In the genomic region with DNA sequence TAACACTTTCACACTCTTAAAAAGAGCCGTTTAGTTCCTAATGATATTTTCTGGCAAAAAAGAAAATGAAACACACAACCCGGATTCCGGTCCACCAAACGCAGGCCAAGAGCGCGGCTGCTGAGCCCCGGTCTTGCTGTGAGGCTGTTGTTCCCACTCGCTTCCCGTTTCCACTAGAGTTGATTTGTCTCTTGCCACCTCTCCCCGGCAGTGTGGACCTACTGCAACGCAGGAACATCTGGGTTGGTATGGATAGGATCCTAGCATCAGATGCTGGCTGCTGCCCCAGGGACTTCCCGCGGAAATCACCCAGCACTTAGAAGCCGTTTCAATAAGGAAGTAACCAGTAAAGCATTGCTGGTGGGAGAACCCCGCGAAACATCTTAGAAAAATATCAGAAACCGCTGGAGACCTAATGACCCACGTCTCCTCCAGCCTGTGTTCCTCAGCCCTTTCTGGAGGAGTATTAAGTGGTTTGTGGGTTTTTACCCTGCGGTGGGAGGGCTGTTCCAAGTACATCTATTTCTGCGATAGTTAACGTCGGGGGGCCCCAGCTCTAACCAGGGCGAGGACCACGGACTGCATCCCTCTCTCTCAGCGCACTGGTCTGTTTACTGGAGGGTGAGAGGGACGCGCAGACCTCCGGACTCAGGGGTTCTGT, we compare ENCODE assay signal across 8 cellular contexts. TPM values are rescaled to one million over a fixed set of nuclear protein-coding genes. Genes with fewer than 3 reads are reported as not detected.
A peak's percentile ranks its signal among the peaks of the same experiment; 100 is the strongest.
DNase-seq lines count a peak whose midpoint lies in the region; ATAC-seq, FAIRE-seq and TF ChIP-seq lines count a peak whose summit lies in the region.

No MANE protein-coding gene starts in this region.

- no peak for TF ChIP-seq EP300 in HepG2 (IDR thresholded peaks at IDR 0.05; ENCODE audit: low read depth in 2 of 2, low read length in 2 of 2)
- no peak for TF ChIP-seq EP300 in HepG2 (CRISPR knock-in tag; IDR thresholded peaks at IDR 0.05; ENCODE audit: borderline replicate concordance)

- CTCF ChIA-PET in HepG2 (lab: Yijun Ruan, JAX; ENCODE audit: low intra/inter-chr PET ratio, low total read pairs) = no interaction called here

- H3K4me1 ChIP-seq in liver (ENCODE audit: control insufficient read depth in 4 of 4, insufficient read depth in 4 of 4, low read length in 3 of 4) (peaks cover 6 to 23% (median 12%) of the 10 kb centered on the region in 4 donors), HepG2 (ENCODE audit: insufficient read depth, low read length) (no peaks in the 10 kb centered on the region), adipocyte (ENCODE audit: control insufficient read depth, insufficient read depth, low read length) (peaks cover 13% of the 10 kb centered on the region), small intestine (ENCODE audit: control insufficient read depth in 2 of 2, insufficient read depth in 1 of 2, low read depth in 1 of 2, low read length in 1 of 2) (peaks cover 0 to 3% of the 10 kb centered on the region in 2 donors)

- no peak for FAIRE-seq in HepG2 (lab: Jason Lieb, UNC)
- no peak for FAIRE-seq in small intestine (lab: Jason Lieb, UNC)

- TF ChIP-seq CTCF in liver (IDR thresholded peaks at IDR 0.05; ENCODE audit: low read depth, low read length, missing input control) (no peak), HepG2 (CRISPR knock-in tag; IDR thresholded peaks at IDR 0.05) (no peak)

- H3K9me3 ChIP-seq in liver (ENCODE audit: control insufficient read depth in 4 of 4, low read length in 3 of 4) (no peaks in the 10 kb centered on the region), HepG2 (ENCODE audit: low read length) (no peaks in the 10 kb centered on the region), SK-N-MC (ENCODE audit: low read depth, low read length) (no peaks in the 10 kb centered on the region), adipocyte (ENCODE audit: control insufficient read depth, low read length) (no peaks in the 10 kb centered on the region), small intestine (ENCODE audit: control insufficient read depth, low read depth) (no peaks in the 10 kb centered on the region)

- peak overlapping the region; percentile 5 to 53 for H3K27ac ChIP-seq in liver (ENCODE audit: low read depth in 1 of 2, low read length in 2 of 2)
- H3K27ac ChIP-seq in HepG2 (ENCODE audit: extremely low read length, insufficient read depth, low read length) = no peak overlapping the region
- H3K27ac ChIP-seq in SK-N-MC = no peak overlapping the region
- H3K27ac ChIP-seq in small intestine (ENCODE audit: low read depth in 1 of 2, low read length in 1 of 2) = peak overlapping the region in 1 of 2 donors; percentile 79

- peak overlapping the region; percentile 58 to 81 (median 67) for H3K4me3 ChIP-seq in liver (ENCODE audit: low read depth in 1 of 3, low read length in 3 of 3)
- no peak overlapping the region for H3K4me3 ChIP-seq in HepG2 (replicated peaks in 1 of 3; ENCODE audit: insufficient read depth in 1 of 3, low read depth in 2 of 3, low read length in 3 of 3)
- H3K4me3 ChIP-seq in SK-N-MC = peak overlapping the region; percentile 82
- H3K4me3 ChIP-seq in adipocyte (ENCODE audit: low read length) = peak overlapping the region; percentile 82
- H3K4me3 ChIP-seq in iPS-11a (ENCODE audit: low read depth, low read length) = peak overlapping the region; percentile 53
- peak overlapping the region; percentile 66 to 80 for H3K4me3 ChIP-seq in small intestine (ENCODE audit: low read depth in 1 of 2, low read length in 2 of 2)

- ATAC-seq in HepG2 (no peak; the same call in 2 of the 3 replicates), HG03103 (IDR thresholded peaks at IDR 0.05; ENCODE audit: low read depth, unreplicated experiment) (peak; percentile 55)

- DNase-seq in HepG2 (ENCODE audit: low spot score) (no peak), SK-N-MC (ENCODE audit: low read depth, low spot score) (no peak), adipocyte (ENCODE audit: low read depth) (peak; percentile 65), small intestine (peak; percentile 30), NCI-H1048 (lab: John Stamatoyannopoulos, UW) (no peak)

- intact Hi-C loops in HepG2 (cut with micrococcal nuclease; ENCODE audit: unreplicated experiment) = no loop called here

- TF ChIP-seq POLR2A in HepG2 (IDR thresholded peaks at IDR 0.05; ENCODE audit: insufficient read depth in 1 of 2, low read depth in 2 of 2, low read length in 2 of 2) = no peak

- H4K20me1 ChIP-seq in HepG2 (ENCODE audit: insufficient read depth, low read length) = no peaks in the 10 kb centered on the region

- H3K27me3 ChIP-seq in liver (ENCODE audit: control insufficient read depth in 4 of 4, insufficient read depth in 4 of 4, low read length in 3 of 4) (no peaks in the 10 kb centered on the region), HepG2 (ENCODE audit: control insufficient read depth in 1 of 2, insufficient read depth in 2 of 2, low read length in 2 of 2) (peaks cover 0 to 35% of the 10 kb centered on the region in 2 experiments; a peak in 3 of 5 replicates), adipocyte (replicated peaks; ENCODE audit: control insufficient read depth, insufficient read depth, low read length) (peaks cover 11% of the 10 kb centered on the region), small intestine (ENCODE audit: control insufficient read depth in 2 of 2, insufficient read depth in 2 of 2, low read length in 2 of 2) (peaks cover 0 to 3% of the 10 kb centered on the region in 2 donors)

- BruUV-seq in HepG2 (replicated peaks; lab: Mats Ljungman, UMichigan) = no TSS peak

- no peak overlapping the region for H2AFZ ChIP-seq in HepG2 (ENCODE audit: low read length)

- no peaks in the 10 kb centered on the region for H3K36me3 ChIP-seq in liver (ENCODE audit: control insufficient read depth in 4 of 4, insufficient read depth in 3 of 4, low read depth in 1 of 4, low read length in 3 of 4)
- H3K36me3 ChIP-seq in HepG2 (replicated peaks in 1 of 2; ENCODE audit: control insufficient read depth in 1 of 2, insufficient read depth in 2 of 2, low read length in 2 of 2) = no peaks in the 10 kb centered on the region
- H3K36me3 ChIP-seq in SK-N-MC (ENCODE audit: insufficient read depth, low read length) = no peaks in the 10 kb centered on the region
- H3K36me3 ChIP-seq in adipocyte (ENCODE audit: control insufficient read depth, insufficient read depth, low read length, severe bottlenecking) = no peaks in the 10 kb centered on the region
- H3K36me3 ChIP-seq in small intestine (ENCODE audit: control insufficient read depth in 2 of 2, insufficient read depth in 2 of 2, low read length in 2 of 2) = no peaks in the 10 kb centered on the region

- WGBS in liver = 4% methylated on average over 28 of the region's 28 CpGs
- WGBS in HepG2 (ENCODE audit: low lambda C conversion rate) = 35% methylated on average over 28 of the region's 28 CpGs
- 1% methylated on average over 27 to 28 of the region's 28 CpGs for WGBS in small intestine, 3 donors

- H3K9ac ChIP-seq in liver (ENCODE audit: low read depth in 1 of 2, low read length in 2 of 2) (peak overlapping the region; percentile 42 to 56), HepG2 (ENCODE audit: insufficient read depth, low read depth, low read length) (no peak overlapping the region), SK-N-MC (ENCODE audit: insufficient read length) (no peak overlapping the region), adipocyte (ENCODE audit: low read length) (peak overlapping the region; percentile 78)

- H3K79me2 ChIP-seq in HepG2 (ENCODE audit: insufficient read depth, low read length) = no peaks in the 10 kb centered on the region

- in situ Hi-C loops in HepG2 (cut with HindIII; ENCODE audit: extremely low pct_ligation_motif_present, low pct_unique_long_range_greater_than_20kb) = no loop called here

- H3K4me2 ChIP-seq in HepG2 (ENCODE audit: low read depth, low read length) = no peak overlapping the region

- POLR2A ChIA-PET in HepG2 (lab: Yijun Ruan, JAX) = no interaction called here

- peak in 1 of 2 donors; percentile 2 for TF ChIP-seq RAD21 in liver (IDR thresholded peaks at IDR 0.05)
- TF ChIP-seq RAD21 in HepG2 (CRISPR knock-in tag; IDR thresholded peaks at IDR 0.05) = no peak

TF ChIP-seq in liver, 16 proteins besides CTCF, POLR2A, EP300 and RAD21 (continues in another document):
- no peak for TF ChIP-seq SP1 (IDR thresholded peaks at IDR 0.05)
- TF ChIP-seq HNF4A (conservative IDR thresholded peaks at IDR 0.05) = no peak

TF ChIP-seq in HepG2, 621 proteins besides CTCF, POLR2A, EP300 and RAD21 (continues in another document):
- TF ChIP-seq, protein P1, sequence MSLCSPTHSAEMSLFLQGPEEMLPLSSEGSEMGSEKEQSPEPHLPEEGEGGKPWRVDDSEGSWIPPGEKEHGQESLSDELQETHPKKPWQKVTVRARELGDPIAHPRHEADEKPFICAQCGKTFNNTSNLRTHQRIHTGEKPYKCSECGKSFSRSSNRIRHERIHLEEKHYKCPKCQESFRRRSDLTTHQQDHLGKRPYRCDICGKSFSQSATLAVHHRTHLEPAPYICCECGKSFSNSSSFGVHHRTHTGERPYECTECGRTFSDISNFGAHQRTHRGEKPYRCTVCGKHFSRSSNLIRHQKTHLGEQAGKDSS (CRISPR knock-in tag; IDR thresholded peaks at IDR 0.05; ENCODE audit: borderline replicate concordance, low read depth) = no peak
- no peak for TF ChIP-seq HMG20A (CRISPR knock-in tag; IDR thresholded peaks at IDR 0.05; ENCODE audit: borderline replicate concordance)
- TF ChIP-seq ERF (CRISPR knock-in tag; IDR thresholded peaks at IDR 0.05) = no peak

RNA-seq across cellular contexts. Expression of a gene that starts 0.9 kb away (rescaled TPM):
- total RNA-seq in liver (10 to 100 TPM; 12.1 to 15.3 TPM), HepG2 (2016; rRNA removed; fragmentation: Illumina TruSeq; extraction: Trizol) (not detected in 2 replicates)
- polyA plus RNA-seq in liver (1 to 10 TPM; 1.2 to 1.4 TPM), HepG2 (2011; rRNA removed) (not detected in 2 replicates), small intestine (1 to 10 TPM; 2.3 to 4.3 (median 2.7) TPM)
- not detected in 2 replicates for total RNA-seq in HepG2 (2016; cell fraction: cytosol; rRNA removed; fragmentation: Illumina TruSeq; extraction: Trizol; ENCODE audit: low read depth)
- total RNA-seq in HepG2 (2016; cell fraction: insoluble cytoplasmic fraction; rRNA removed; fragmentation: Illumina TruSeq; extraction: Trizol) = not detected in 2 replicates
- not detected in 2 replicates for total RNA-seq in HepG2 (2016; cell fraction: membrane; rRNA removed; fragmentation: Illumina TruSeq; extraction: Trizol)
- not detected in 2 replicates for total RNA-seq in HepG2 (2016; cell fraction: nucleus; rRNA removed; fragmentation: Illumina TruSeq; extraction: Trizol)
- 0.05 TPM in 1 of 2 replicates, not detected in the other for polyA plus RNA-seq in HepG2 (2011; cell fraction: cytosol; rRNA removed)
- not detected in 2 replicates for polyA plus RNA-seq in HepG2 (2011; cell fraction: nucleus; rRNA removed)
- polyA plus RNA-seq in HepG2 (2012) = not detected in 2 replicates
- not detected in 2 replicates for polyA plus RNA-seq in HepG2 (2016; cell fraction: cytosol; fragmentation: Illumina TruSeq; extraction: Trizol; ENCODE audit: low read depth)
- polyA plus RNA-seq in HepG2 (2016; cell fraction: insoluble cytoplasmic fraction; fragmentation: Illumina TruSeq; extraction: Trizol; ENCODE audit: low read depth) = not detected in 2 replicates
- not detected in 2 replicates for polyA plus RNA-seq in HepG2 (2016; cell fraction: membrane; fragmentation: Illumina TruSeq; extraction: Trizol; ENCODE audit: low read depth)
- not detected in 2 replicates for polyA plus RNA-seq in HepG2 (2016; cell fraction: nucleus; fragmentation: Illumina TruSeq; extraction: Trizol; ENCODE audit: insufficient read depth, low read depth)
- polyA minus RNA-seq in HepG2 (2011; rRNA and poly(A)+ RNA removed; ENCODE audit: low replicate concordance) = not detected in 2 replicates
- polyA minus RNA-seq in HepG2 (2011; cell fraction: cytosol; rRNA and poly(A)+ RNA removed) = not detected in 2 replicates
- polyA minus RNA-seq in HepG2 (2011; cell fraction: nucleus; rRNA and poly(A)+ RNA removed) = not detected in 2 replicates

Comparison
In these comparisons a context has a peak if more than half of its experiments do, and no peak if none do; other contexts are left out.
1. H3K27ac ChIP-seq: peak in liver (2 of 2); none in HepG2 (single experiment) and SK-N-MC (single experiment).
2. H3K4me3 ChIP-seq: peak in liver (3 of 3), SK-N-MC (single experiment), adipocyte (single experiment), iPS-11a (single experiment) and small intestine (2 of 2); none in HepG2 (0 of 3).
3. H3K9ac ChIP-seq: peak in liver (2 of 2) and adipocyte (single experiment); none in HepG2 (single experiment) and SK-N-MC (single experiment).
4. DNase-seq: peak in adipocyte (single experiment) and small intestine (single experiment); none in HepG2 (single experiment), SK-N-MC (single experiment) and NCI-H1048 (single experiment).